In genomic region chr10:48289652-48290238, GRCh38 we compare ENCODE assay signal across 9 cellular contexts. TPM values are rescaled to one million over a fixed set of nuclear protein-coding genes. Genes with fewer than 3 reads are reported as not detected.
DNase-seq lines count a peak whose midpoint lies in the region; ATAC-seq and TF ChIP-seq lines count a peak whose summit lies in the region.
"Had no signal": no experiment of that assay in that cellular context is flagged by ENCODE, and none has a peak within 500 bp of the region (broad histone marks: within the 10 kb centered on the region; RNA-seq: fewer than 3 reads in every experiment).

No MANE protein-coding gene starts in this region.

- H3K9me3 ChIP-seq in parathyroid adenoma (ENCODE audit: control insufficient read depth, low read length) = no peaks in the 10 kb centered on the region

- H2AFZ ChIP-seq in parathyroid adenoma = peak overlapping the region; percentile 85

- H3K27ac ChIP-seq in foreskin keratinocyte (no peak overlapping the region), parathyroid adenoma (peak overlapping the region; percentile 30)
- H3K27ac ChIP-seq: epithelial cell of prostate had no signal

- H3K36me3 ChIP-seq in parathyroid adenoma (ENCODE audit: control insufficient read depth, insufficient read depth, low read length) = no peaks in the 10 kb centered on the region

- ATAC-seq in HG02678 (IDR thresholded peaks at IDR 0.05; ENCODE audit: unreplicated experiment) (peak; percentile 41), foreskin keratinocyte (peak; percentile 70)

- peak; percentile 23 to 54 for DNase-seq in NCI-H526 (lab: John Stamatoyannopoulos, UW)
- DNase-seq in NCI-H526 treated with DMSO at 0.1 percent for 48 hours (lab: John Stamatoyannopoulos, UW) = no peak
- peak; percentile 57 for DNase-seq in NCI-H748 (lab: John Stamatoyannopoulos, UW; ENCODE audit: unreplicated experiment)
- DNase-seq in activated T-cell treated with anti-CD3 and anti-CD28 coated beads, Interleukin-2, amount 50 U/mL, for 48 hours = peak; percentile 61 to 70
- DNase-seq in foreskin keratinocyte = peak in 1 of 2 donors; percentile 30
- DNase-seq in OCI-M2 (lab: John Stamatoyannopoulos, UW; ENCODE audit: unreplicated experiment) = no peak

- H3K4me3 ChIP-seq in parathyroid adenoma (ENCODE audit: low read depth, low read length) = no peak overlapping the region

- peak overlapping the region; percentile 43 for H3K4me2 ChIP-seq in parathyroid adenoma (ENCODE audit: low read length)

- TF ChIP-seq CTCF in foreskin keratinocyte (conservative IDR thresholded peaks at IDR 0.05) (peak; percentile 77), parathyroid adenoma (IDR thresholded peaks at IDR 0.05) (peak; percentile 93)

- H3K9ac ChIP-seq in parathyroid adenoma = no peak overlapping the region

- peaks cover 23% of the 10 kb centered on the region for H3K27me3 ChIP-seq in foreskin keratinocyte
- H3K27me3 ChIP-seq in parathyroid adenoma (ENCODE audit: control insufficient read depth, insufficient read depth, low read length) = no peaks in the 10 kb centered on the region

- no peaks in the 10 kb centered on the region for H3K79me2 ChIP-seq in parathyroid adenoma

- H3K4me1 ChIP-seq in foreskin keratinocyte = no peaks in the 10 kb centered on the region
- H3K4me1 ChIP-seq in parathyroid adenoma = peaks cover 24% of the 10 kb centered on the region

RNA-seq across cellular contexts. Expression of gene FRMPD2, which starts 15.2 kb away (rescaled TPM):
- total RNA-seq in foreskin keratinocyte = not detected in 2 replicates
- polyA plus RNA-seq in foreskin keratinocyte = not detected in 2 replicates

RNA-seq across cellular contexts. Expression of gene MAPK8, which starts 16.7 kb away (rescaled TPM):
- total RNA-seq in foreskin keratinocyte = 32.5 and 34.0 TPM in 2 replicates
- 7.6 and 11.0 TPM in 2 replicates for polyA plus RNA-seq in foreskin keratinocyte

Comparison
In these comparisons a context has a peak if more than half of its experiments do, and no peak if none do; other contexts are left out.
1. DNase-seq: peak in NCI-H526 (2 of 2), NCI-H748 (single experiment) and activated T-cell treated with anti-CD3 and anti-CD28 coated beads, Interleukin-2, amount 50 U/mL, for 48 hours (2 of 2); none in NCI-H526 treated with DMSO at 0.1 percent for 48 hours (single experiment) and OCI-M2 (single experiment).